20 cellular contexts compared by ENCODE assay signal in the genomic region with DNA sequence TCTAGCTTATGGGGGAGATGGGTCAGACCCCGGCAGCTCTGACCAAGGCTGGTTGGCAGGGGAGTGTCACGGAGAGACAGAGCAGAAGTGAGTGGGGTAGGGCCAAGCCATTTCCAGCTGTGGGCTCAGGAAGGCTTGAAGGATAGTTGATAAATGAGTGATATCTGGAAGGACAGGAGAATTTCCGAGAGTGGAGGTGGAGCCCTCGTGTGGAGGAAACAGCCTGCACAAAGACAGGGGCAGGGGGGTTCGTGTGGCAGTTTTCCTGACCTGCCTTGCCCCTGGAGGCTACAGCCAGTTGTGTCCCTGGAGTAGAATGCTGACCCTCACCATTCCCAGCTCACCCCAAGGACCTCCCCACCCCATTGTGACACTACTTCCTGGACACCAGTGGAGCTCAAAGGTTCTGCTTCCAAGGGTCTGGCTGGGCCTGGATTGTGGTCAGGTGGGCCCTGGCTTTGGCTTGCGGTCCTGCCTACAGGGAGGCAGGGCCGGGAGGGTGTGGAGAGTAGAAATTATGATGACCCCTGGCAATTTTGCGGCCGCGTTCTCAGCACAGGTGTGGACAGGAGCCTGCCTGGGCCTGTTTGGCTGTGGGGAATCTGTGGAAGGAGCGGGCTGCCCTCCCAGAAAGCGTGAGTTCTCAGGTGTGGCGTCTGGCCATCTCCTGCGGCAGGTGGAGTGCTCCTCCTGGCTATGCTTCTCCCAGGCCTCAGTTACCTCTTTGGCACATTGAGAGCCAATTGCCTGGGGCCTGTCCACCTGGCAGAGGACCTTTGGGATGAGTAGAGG. TPM values are rescaled to one million over a fixed set of nuclear protein-coding genes. Genes with fewer than 3 reads are reported as not detected.
A peak's percentile ranks its signal among the peaks of the same experiment; 100 is the strongest.
DNase-seq lines count a peak whose midpoint lies in the region; ATAC-seq and TF ChIP-seq lines count a peak whose summit lies in the region.
"Had no signal": no experiment of that assay in that cellular context is flagged by ENCODE, and none has a peak within 500 bp of the region (broad histone marks: within the 10 kb centered on the region; RNA-seq: fewer than 3 reads in every experiment).

A gene with protein sequence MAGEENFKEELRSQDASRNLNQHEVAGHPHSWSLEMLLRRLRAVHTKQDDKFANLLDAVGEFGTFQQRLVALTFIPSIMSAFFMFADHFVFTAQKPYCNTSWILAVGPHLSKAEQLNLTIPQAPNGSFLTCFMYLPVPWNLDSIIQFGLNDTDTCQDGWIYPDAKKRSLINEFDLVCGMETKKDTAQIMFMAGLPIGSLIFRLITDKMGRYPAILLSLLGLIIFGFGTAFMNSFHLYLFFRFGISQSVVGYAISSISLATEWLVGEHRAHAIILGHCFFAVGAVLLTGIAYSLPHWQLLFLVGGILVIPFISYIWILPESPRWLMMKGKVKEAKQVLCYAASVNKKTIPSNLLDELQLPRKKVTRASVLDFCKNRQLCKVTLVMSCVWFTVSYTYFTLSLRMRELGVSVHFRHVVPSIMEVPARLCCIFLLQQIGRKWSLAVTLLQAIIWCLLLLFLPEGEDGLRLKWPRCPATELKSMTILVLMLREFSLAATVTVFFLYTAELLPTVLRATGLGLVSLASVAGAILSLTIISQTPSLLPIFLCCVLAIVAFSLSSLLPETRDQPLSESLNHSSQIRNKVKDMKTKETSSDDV (plus strand): TSS at position 400 of the 792 bp plus-strand sequence. CDS start 23,733 bp downstream, outside the sequence.

- POLR2A ChIA-PET in A673 (lab: Charles Lee; ENCODE audit: low non-redundant PET), result no interaction called here
- POLR2A ChIA-PET in PC-3 (lab: Charles Lee; ENCODE audit: unreplicated experiment), result no interaction called here

- CTCF ChIA-PET in A673 (lab: Charles Lee), result no interaction called here
- CTCF ChIA-PET in PC-3 (lab: Charles Lee), result no interaction called here

- H3K9me3 ChIP-seq in A673 (ENCODE audit: low read depth, low read length, poor library complexity, severe bottlenecking) (no peaks in the 10 kb centered on the region), PC-3 (ENCODE audit: low read length) (no peaks in the 10 kb centered on the region)
- H3K9me3 ChIP-seq: HAP-1, upper lobe of left lung had no signal

- H3K27ac ChIP-seq in A673 (ENCODE audit: low read depth, low read length, poor library complexity, severe bottlenecking), result no peak within 1 kb of the TSS
- H3K27ac ChIP-seq in PC-3 (ENCODE audit: low read length), result no peak within 1 kb of the TSS

- no peaks in the 10 kb centered on the region for H3F3A ChIP-seq in PC-3 (ENCODE audit: low read length, unreplicated experiment)

- no peaks in the 10 kb centered on the region for H3K9me2 ChIP-seq in PC-3 (replicated peaks; ENCODE audit: low read length)

- peak; percentile 42; the same call in 1 of the 2 replicates for ATAC-seq in PC-3
- no peak for ATAC-seq in GM19397 (IDR thresholded peaks at IDR 0.05; ENCODE audit: unreplicated experiment)
- ATAC-seq in GM19035 (IDR thresholded peaks at IDR 0.05; ENCODE audit: unreplicated experiment), result no peak
- ATAC-seq: activated CD8-positive, alpha-beta T cell treated with anti-CD3 and anti-CD28 coated beads, Interleukin-2, amount 10 ng/mL, durations not matched to agents 7 days and 5 days; left lobe of liver had no signal

- BruUV-seq in A673 (replicated peaks; lab: Mats Ljungman, UMichigan), result no TSS peak
- no TSS peak for BruUV-seq in PC-3 (replicated peaks; lab: Mats Ljungman, UMichigan)

- H3K4me1 ChIP-seq in A673 (ENCODE audit: insufficient read depth, low read length, poor library complexity, severe bottlenecking), result no peaks in the 10 kb centered on the region
- H3K4me1 ChIP-seq in PC-3 (ENCODE audit: insufficient read depth, low read length), result no peaks in the 10 kb centered on the region
- H3K4me1 ChIP-seq: HAP-1, upper lobe of left lung had no signal

- no peaks in the 10 kb centered on the region for H3K79me2 ChIP-seq in PC-3 (ENCODE audit: low read length)

- no peak for DNase-seq in A673 (ENCODE audit: low spot score)
- DNase-seq in PC-3, result peak; percentile 19
- DNase-seq in fibroblast of pulmonary artery (ENCODE audit: low read depth), result no peak
- no peak for DNase-seq in EL
- DNase-seq in NCI-H1930 (lab: John Stamatoyannopoulos, UW), result no peak
- DNase-seq: activated CD8-positive, alpha-beta T cell treated with anti-CD3 and anti-CD28 coated beads, Interleukin-2, amount 10 ng/mL, durations not matched to agents 7 days and 5 days; activated gamma-delta T cell treated with Interleukin-2 at 50 U/mL for 16 hours; AML-193; DMS53; naive B cell; NCI-H2029; NCI-H69; SHP77 treated with DMSO at 0.1 percent for 48 hours; stimulated activated CD4-positive, alpha-beta T cell treated with anti-CD3 and anti-CD28 coated beads, Interleukin-1b, Interleukin-23, amount 100 ng/mL, for 48 hours had no signal

- H3K4me3 ChIP-seq in A673 (ENCODE audit: low read depth, low read length, poor library complexity, severe bottlenecking) (no peak within 1 kb of the TSS), PC-3 (ENCODE audit: low read length) (no peak within 1 kb of the TSS), fibroblast of pulmonary artery (replicated peaks; ENCODE audit: low read depth, low read length) (no peak within 1 kb of the TSS)
- H3K4me3 ChIP-seq: HAP-1, upper lobe of left lung had no signal

- H3K4me2 ChIP-seq in PC-3 (ENCODE audit: low read length), result no peak within 1 kb of the TSS

- H3K36me3 ChIP-seq in A673 (ENCODE audit: insufficient read depth, low read length, poor library complexity, severe bottlenecking) (no peaks in the 10 kb centered on the region), PC-3 (ENCODE audit: low read depth, low read length) (no peaks in the 10 kb centered on the region)
- H3K36me3 ChIP-seq: HAP-1, upper lobe of left lung had no signal

- intact Hi-C loops in A673 (cut with micrococcal nuclease; ENCODE audit: unreplicated experiment), result loop anchor here (10.0 kb wide), 1 partner anchor 167 kb away; no protein-coding TSS in a partner anchor
- intact Hi-C loops in PC-3 (cut with micrococcal nuclease), result no loop called here

- TF ChIP-seq CTCF in A673 (conservative IDR thresholded peaks at IDR 0.05; ENCODE audit: low read depth, low read length) (0 out of 2 replicates have a peak, but pooled peaks have one; percentile 24), GM12872 (IDR thresholded peaks at IDR 0.05; ENCODE audit: insufficient read depth, low read depth, low read length) (peak; percentile 42), PC-3 (conservative IDR thresholded peaks at IDR 0.05; ENCODE audit: low read depth, low read length) (peak; percentile 46), fibroblast of pulmonary artery (IDR thresholded peaks at IDR 0.05; ENCODE audit: low read length, missing control alignments) (peak; percentile 11)

- H3K27me3 ChIP-seq in A673 (replicated peaks; ENCODE audit: insufficient read depth, low read depth, low read length, poor library complexity) (no peaks in the 10 kb centered on the region), PC-3 (ENCODE audit: low read length) (no peaks in the 10 kb centered on the region)
- H3K27me3 ChIP-seq: upper lobe of left lung had no signal

- no peak within 1 kb of the TSS for H2AFZ ChIP-seq in PC-3 (ENCODE audit: low read length)

- H3K9ac ChIP-seq in PC-3 (ENCODE audit: low read length), result no peak within 1 kb of the TSS

- H4K20me1 ChIP-seq in PC-3 (ENCODE audit: low read length), result no peaks in the 10 kb centered on the region

RNA-seq across cellular contexts. Expression of the gene that starts here (rescaled TPM):
- 0.22 and 0.26 TPM in 2 replicates for total RNA-seq in A673 (2021)
- 0.07 TPM in 1 of 2 replicates, not detected in the other for total RNA-seq in PC-3 (2014; rRNA removed)
- total RNA-seq: activated CD8-positive, alpha-beta T cell treated with anti-CD3 and anti-CD28 coated beads, Interleukin-2, amount 10 ng/mL, durations not matched to agents 7 days and 5 days; left lobe of liver had no signal

Comparison
In these comparisons a context has a peak if more than half of its experiments do, and no peak if none do; other contexts are left out.
1. Peak in DNase-seq and ATAC-seq in PC-3; RNA of the gene not detected or under 1 TPM.